2 cellular contexts compared by ENCODE assay signal in genomic region chr2:167945660-167946366, GRCh38.
A peak's percentile ranks its signal among the peaks of the same experiment; 100 is the strongest.
TF ChIP-seq lines count a peak whose summit lies in the region.

No MANE protein-coding gene starts in this region.

TF ChIP-seq in GM23338, 12 proteins besides CTCF, POLR2A, EP300 and RAD21 (continued from another document):
- TF ChIP-seq ZNF462 (CRISPR knock-in tag; IDR thresholded peaks at IDR 0.05) (no peak), NANOG (IDR thresholded peaks at IDR 0.05; ENCODE audit: borderline replicate concordance) (no peak), CREB1 (CRISPR knock-in tag; IDR thresholded peaks at IDR 0.05; ENCODE audit: low read depth) (no peak), REST (IDR thresholded peaks at IDR 0.05; ENCODE audit: unreplicated experiment) (no peak), STAT1 (IDR thresholded peaks at IDR 0.05; ENCODE audit: unreplicated experiment) (no peak), ETS1 (IDR thresholded peaks at IDR 0.05) (no peak), EZH2phosphoT487 (IDR thresholded peaks at IDR 0.05; ENCODE audit: unreplicated experiment) (no peak), ZNF114 (CRISPR knock-in tag; IDR thresholded peaks at IDR 0.05) (no peak)

TF ChIP-seq in K562, 482 proteins besides CTCF, POLR2A, EP300 and RAD21 (continued from another document and continues in another):
- TF ChIP-seq MAZ (CRISPR knock-in tag; conservative IDR thresholded peaks at IDR 0.05 in 1 of 2, IDR thresholded peaks at IDR 0.05 in 1 of 2) (peak; percentile 15 to 41; a peak in 1 of 4 replicates), NCOA2 (IDR thresholded peaks at IDR 0.05; ENCODE audit: partially characterized antibody in 2 of 2) (peak in 1 of 2 experiments; percentile 33), ZNF165 (CRISPR knock-in tag; IDR thresholded peaks at IDR 0.05; ENCODE audit: borderline replicate concordance) (0 out of 2 replicates have a peak, but pooled peaks have one; percentile 19), ZNF347 (CRISPR knock-in tag; IDR thresholded peaks at IDR 0.05; ENCODE audit: low read depth) (no peak), ZBTB9 (CRISPR knock-in tag; IDR thresholded peaks at IDR 0.05) (no peak; the same call in 1 of the 2 replicates), ATF6 (CRISPR knock-in tag; IDR thresholded peaks at IDR 0.05) (no peak), TBL1XR1 (IDR thresholded peaks at IDR 0.05; ENCODE audit: low read length in 2 of 2) (no peak), KLF10 (CRISPR knock-in tag; IDR thresholded peaks at IDR 0.05) (no peak), HNRNPUL1 (IDR thresholded peaks at IDR 0.05; ENCODE audit: low read length) (no peak), ELK1 (CRISPR knock-in tag; IDR thresholded peaks at IDR 0.05) (no peak), ZBTB2 (IDR thresholded peaks at IDR 0.05) (peak; percentile 38; the same call in 1 of the 2 replicates), CC2D1A (IDR thresholded peaks at IDR 0.05) (no peak; the same call in 1 of the 2 replicates), ZNF655 (CRISPR knock-in tag; IDR thresholded peaks at IDR 0.05) (no peak), NFIX (CRISPR knock-in tag; IDR thresholded peaks at IDR 0.05; ENCODE audit: low read depth) (peak; percentile 67), ZNF76 (CRISPR knock-in tag; IDR thresholded peaks at IDR 0.05; ENCODE audit: borderline replicate concordance) (no peak), CBX2 (IDR thresholded peaks at IDR 0.05; ENCODE audit: insufficient read depth, low read length, poor library complexity, severe bottlenecking) (no peak), ILF3 (IDR thresholded peaks at IDR 0.05; ENCODE audit: borderline replicate concordance) (no peak), ZNF699 (CRISPR knock-in tag; IDR thresholded peaks at IDR 0.05; ENCODE audit: insufficient replicate concordance) (no peak), ZNF217 (CRISPR knock-in tag; IDR thresholded peaks at IDR 0.05) (no peak), LARP7 (IDR thresholded peaks at IDR 0.05) (no peak), HOXB6 (CRISPR knock-in tag; IDR thresholded peaks at IDR 0.05; ENCODE audit: borderline replicate concordance) (no peak), HMG20A (CRISPR knock-in tag; conservative IDR thresholded peaks at IDR 0.05) (no peak), HOMEZ (CRISPR knock-in tag; IDR thresholded peaks at IDR 0.05) (no peak), PBX2 (CRISPR knock-in tag; IDR thresholded peaks at IDR 0.05; ENCODE audit: low read depth) (no peak), PBX2 (tag; conservative IDR thresholded peaks at IDR 0.05; ENCODE audit: low read depth) (no peak), MEIS2 (IDR thresholded peaks at IDR 0.05; ENCODE audit: partially characterized antibody) (peak; percentile 25), CREB1 (IDR thresholded peaks at IDR 0.05) (peak; percentile 82), CREB1 (CRISPR knock-in tag; IDR thresholded peaks at IDR 0.05) (peak; percentile 77), ZNF384 (IDR thresholded peaks at IDR 0.05; ENCODE audit: low read depth, low read length) (no peak), ZNF134 (CRISPR knock-in tag; conservative IDR thresholded peaks at IDR 0.05) (peak; percentile 39; the same call in 1 of the 2 replicates), MTA1 (IDR thresholded peaks at IDR 0.05; ENCODE audit: borderline replicate concordance) (no peak), TCF15 (CRISPR knock-in tag; IDR thresholded peaks at IDR 0.05) (no peak), ZNF586 (CRISPR knock-in tag; conservative IDR thresholded peaks at IDR 0.05) (no peak), ZNF318 (IDR thresholded peaks at IDR 0.05; ENCODE audit: borderline replicate concordance in 1 of 2, low read depth in 1 of 2) (no peak), RBM22 (IDR thresholded peaks at IDR 0.05; ENCODE audit: low read depth, low read length, poor library complexity, severe bottlenecking) (no peak), CAMTA2 (CRISPR knock-in tag; conservative IDR thresholded peaks at IDR 0.05) (no peak), KLF16 (IDR thresholded peaks at IDR 0.05) (no peak)
